28 cellular contexts compared by ENCODE assay signal in the genomic region with DNA sequence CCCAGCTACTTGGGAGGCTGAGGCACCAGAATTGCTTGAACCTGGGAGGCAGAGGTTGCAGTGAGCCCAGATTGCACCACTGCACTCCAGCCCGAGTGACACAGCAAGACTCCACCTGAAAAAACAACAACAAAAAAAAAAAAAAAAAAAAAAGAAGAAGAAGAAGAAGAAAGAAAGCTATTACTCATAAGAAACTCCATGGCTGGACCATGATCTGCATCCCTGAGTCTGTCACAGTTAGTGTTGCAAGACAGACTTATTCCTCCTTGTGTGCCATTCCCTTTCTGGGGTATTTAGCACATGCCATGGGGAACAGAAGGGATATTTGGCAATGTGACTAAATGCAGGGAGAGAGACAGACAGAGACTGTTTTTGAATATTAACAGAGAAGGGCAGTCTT.
"Had no signal": no experiment of that assay in that cellular context is flagged by ENCODE, and none has a peak within 500 bp of the region (broad histone marks: within the 10 kb centered on the region; RNA-seq: fewer than 3 reads in every experiment).

No MANE protein-coding gene starts in this region.

- H3K9me3 ChIP-seq: left lung, lower lobe of right lung, right atrium auricular region, right lobe of liver, tibial nerve, uterus had no signal

- H3K4me1 ChIP-seq: parathyroid adenoma, right atrium auricular region, uterus had no signal

- H3K36me3 ChIP-seq: left lung, lower lobe of right lung, right atrium auricular region, right lobe of liver, tibial nerve, uterus had no signal

- FAIRE-seq: islet of Langerhans, kidney had no signal

- H3K27me3 Mint-ChIP-seq: naive thymus-derived CD8-positive, alpha-beta T cell; progenitor cell of endocrine pancreas; stimulated activated memory B cell treated with anti-CD40 and anti-IgM and Interleukin-4, amounts not matched to agents 10 μg/mL and 1 μg/mL and 100 μg/mL, for 72 hours; type B pancreatic cell had no signal

- H3K27ac Mint-ChIP-seq: naive thymus-derived CD8-positive, alpha-beta T cell; nephron; progenitor cell of endocrine pancreas; stimulated activated memory B cell treated with anti-CD40 and anti-IgM and Interleukin-4, amounts not matched to agents 10 μg/mL and 1 μg/mL and 100 μg/mL, for 72 hours; stimulated activated naive CD8-positive, alpha-beta T cell treated with anti-CD3 and anti-CD28 coated beads, Interleukin-15, amount 100 ng/mL, for 72 hours; type B pancreatic cell had no signal

- H3K27ac ChIP-seq: left lung, lower lobe of right lung, parathyroid adenoma, right atrium auricular region, right lobe of liver, tibial nerve, uterus had no signal

- H3K4me1 Mint-ChIP-seq: immature natural killer cell; naive thymus-derived CD8-positive, alpha-beta T cell; nephron; neural crest cell; stimulated activated memory B cell treated with anti-CD40 and anti-IgM and Interleukin-4, amounts not matched to agents 10 μg/mL and 1 μg/mL and 100 μg/mL, for 72 hours; stimulated activated naive CD8-positive, alpha-beta T cell treated with anti-CD3 and anti-CD28 coated beads, Interleukin-15, amount 100 ng/mL, for 72 hours had no signal

- H3K36me3 Mint-ChIP-seq: immature natural killer cell; naive thymus-derived CD8-positive, alpha-beta T cell; stimulated activated memory B cell treated with anti-CD40 and anti-IgM and Interleukin-4, amounts not matched to agents 10 μg/mL and 1 μg/mL and 100 μg/mL, for 72 hours; type B pancreatic cell had no signal

- ATAC-seq: left colon; left lung; lower lobe of right lung; naive thymus-derived CD8-positive, alpha-beta T cell; right lobe of liver; stimulated activated memory B cell treated with anti-CD40 and anti-IgM and Interleukin-4, amounts not matched to agents 10 μg/mL and 1 μg/mL and 100 μg/mL, for 72 hours; stimulated activated naive CD8-positive, alpha-beta T cell treated with anti-CD3 and anti-CD28 coated beads, Interleukin-15, amount 100 ng/mL, for 72 hours had no signal

- H3K4me3 ChIP-seq: left lung, lower lobe of right lung, right atrium auricular region, right lobe of liver, smooth muscle cell, tibial nerve, uterus had no signal

- H3K9me3 Mint-ChIP-seq: immature natural killer cell; naive thymus-derived CD8-positive, alpha-beta T cell; nephron; neural crest cell; stimulated activated memory B cell treated with anti-CD40 and anti-IgM and Interleukin-4, amounts not matched to agents 10 μg/mL and 1 μg/mL and 100 μg/mL, for 72 hours; stimulated activated naive CD8-positive, alpha-beta T cell treated with anti-CD3 and anti-CD28 coated beads, Interleukin-15, amount 100 ng/mL, for 72 hours; type B pancreatic cell had no signal

- DNase-seq: immature natural killer cell; kidney; left colon; left lung; lower lobe of right lung; mammary epithelial cell; mesenchymal stem cell; naive thymus-derived CD8-positive, alpha-beta T cell; nucleus accumbens; right lobe of liver; stimulated activated CD4-positive, alpha-beta T cell treated with anti-CD3 and anti-CD28 coated beads, Interleukin-1b, Interleukin-23, amount 100 ng/mL, for 48 hours; stimulated activated CD4-positive, alpha-beta T cell treated with anti-CD3 and anti-CD28 coated beads, Interleukin-2, amount 100 ng/mL, for 48 hours; stimulated activated CD4-positive, alpha-beta T cell treated with anti-CD3 and anti-CD28 coated beads, Interleukin-4, amount 100 ng/mL, for 4 hours; stimulated activated CD8-positive, alpha-beta memory T cell treated with anti-CD3 and anti-CD28 coated beads, Interleukin-4, amount 100 ng/mL, for 48 hours; stimulated activated naive CD4-positive, alpha-beta T cell treated with Interleukin-2 at 50 U/mL for 16 hours; stimulated activated naive CD8-positive, alpha-beta T cell treated with anti-CD3 and anti-CD28 coated beads, Interleukin-15, amount 100 ng/mL, for 72 hours; substantia nigra; uterus had no signal

- H3K27me3 ChIP-seq: left lung, right atrium auricular region, right lobe of liver, tibial nerve, uterus had no signal

- H3K4me3 Mint-ChIP-seq: immature natural killer cell; naive thymus-derived CD8-positive, alpha-beta T cell; nephron; neural crest cell; stimulated activated memory B cell treated with anti-CD40 and anti-IgM and Interleukin-4, amounts not matched to agents 10 μg/mL and 1 μg/mL and 100 μg/mL, for 72 hours; stimulated activated naive CD8-positive, alpha-beta T cell treated with anti-CD3 and anti-CD28 coated beads, Interleukin-15, amount 100 ng/mL, for 72 hours; type B pancreatic cell had no signal
